Comparison of ENCODE assay signal across 9 cellular contexts in the genomic region with DNA sequence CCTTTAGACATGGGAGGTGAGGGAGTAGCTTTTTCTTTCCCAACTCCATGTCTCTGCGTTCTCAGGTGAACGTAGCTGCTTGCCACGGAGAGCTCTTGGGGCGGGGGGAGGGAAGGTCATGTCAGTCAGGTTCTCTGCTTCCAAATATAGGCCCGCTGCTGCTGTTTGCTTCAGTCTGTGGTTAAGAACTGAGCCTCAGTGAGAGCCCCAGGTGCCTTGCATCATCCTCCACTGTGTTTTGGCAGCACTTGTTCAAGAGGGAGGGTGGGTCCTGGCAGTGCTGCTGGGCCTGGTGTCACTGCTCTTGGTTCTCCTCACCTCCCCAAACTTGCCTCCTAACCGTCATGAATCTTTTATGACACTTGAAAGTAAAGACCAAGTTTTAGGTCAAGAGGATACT. TPM values are rescaled to one million over a fixed set of nuclear protein-coding genes. Genes with fewer than 3 reads are reported as not detected.
DNase-seq lines count a peak whose midpoint lies in the region; ATAC-seq and TF ChIP-seq lines count a peak whose summit lies in the region.
"Had no signal": no experiment of that assay in that cellular context is flagged by ENCODE, and none has a peak within 500 bp of the region (broad histone marks: within the 10 kb centered on the region; RNA-seq: fewer than 3 reads in every experiment).

No MANE protein-coding gene starts in this region.

- H3K27ac Mint-ChIP-seq in IgD-negative memory B cell = peak overlapping the region; percentile 30 to 96 (median 81)
- peak overlapping the region; percentile 85 for H3K27ac Mint-ChIP-seq in activated T-helper 1 cell treated with anti-CD3 and anti-CD28 coated beads, Interleukin-12 subunit alpha, Interleukin-12 subunit beta, Interleukin-2, Interleukin-4 antibody, amounts not matched to agents 30 ng/mL and 10 ng/mL and 1 ng/mL, durations not matched to agents 14 hours and 24 hours and 36 hours
- H3K27ac Mint-ChIP-seq in stimulated activated naive B cell treated with anti-CD40 and anti-IgM and Interleukin-4, amounts not matched to agents 10 μg/mL and 1 μg/mL and 100 μg/mL, for 72 hours = peak overlapping the region; percentile 51

- intact Hi-C loops in right cardiac atrium (cut with DNase I) = no loop called here
- intact Hi-C loops in activated T-helper 1 cell treated with anti-CD3 and anti-CD28 coated beads, Interleukin-12 subunit alpha, Interleukin-12 subunit beta, Interleukin-2, Interleukin-4 antibody, amounts not matched to agents 30 ng/mL and 10 ng/mL and 1 ng/mL, durations not matched to agents 14 hours and 24 hours and 36 hours (cut with micrococcal nuclease) = no loop called here

- H3K36me3 Mint-ChIP-seq in IgD-negative memory B cell = peaks cover 12% of the 10 kb centered on the region
- H3K36me3 Mint-ChIP-seq in activated T-helper 1 cell treated with anti-CD3 and anti-CD28 coated beads, Interleukin-12 subunit alpha, Interleukin-12 subunit beta, Interleukin-2, Interleukin-4 antibody, amounts not matched to agents 30 ng/mL and 10 ng/mL and 1 ng/mL, durations not matched to agents 14 hours and 24 hours and 36 hours (ENCODE audit: low read depth) = peaks cover 25% of the 10 kb centered on the region
- H3K36me3 Mint-ChIP-seq in stimulated activated naive B cell treated with anti-CD40 and anti-IgM and Interleukin-4, amounts not matched to agents 10 μg/mL and 1 μg/mL and 100 μg/mL, for 72 hours = peaks cover 16 to 26% of the 10 kb centered on the region in 2 donors

- H3K9me3 ChIP-seq in cardiac muscle cell (ENCODE audit: low read depth) (no peaks in the 10 kb centered on the region), right cardiac atrium (ENCODE audit: control insufficient read depth, low read length) (no peaks in the 10 kb centered on the region), BE2C (no peaks in the 10 kb centered on the region)
- H3K9me3 ChIP-seq: SJSA1 had no signal

- H3K9me3 Mint-ChIP-seq in IgD-negative memory B cell = no peaks in the 10 kb centered on the region
- H3K9me3 Mint-ChIP-seq in activated T-helper 1 cell treated with anti-CD3 and anti-CD28 coated beads, Interleukin-12 subunit alpha, Interleukin-12 subunit beta, Interleukin-2, Interleukin-4 antibody, amounts not matched to agents 30 ng/mL and 10 ng/mL and 1 ng/mL, durations not matched to agents 14 hours and 24 hours and 36 hours = peaks cover 5% of the 10 kb centered on the region
- H3K9me3 Mint-ChIP-seq in stimulated activated naive B cell treated with anti-CD40 and anti-IgM and Interleukin-4, amounts not matched to agents 10 μg/mL and 1 μg/mL and 100 μg/mL, for 72 hours = no peaks in the 10 kb centered on the region

- TF ChIP-seq CTCF in cardiac muscle cell (IDR thresholded peaks at IDR 0.05; ENCODE audit: low read depth, low read length) (no peak), BE2C (IDR thresholded peaks at IDR 0.05; ENCODE audit: low read depth, low read length) (no peak)

- 76% methylated on average over 6 of the region's 6 CpGs for WGBS in right cardiac atrium

- H3K4me3 ChIP-seq in cardiac muscle cell = no peak overlapping the region
- no peak overlapping the region for H3K4me3 ChIP-seq in right cardiac atrium (ENCODE audit: low read length)
- H3K4me3 ChIP-seq in BE2C (ENCODE audit: low read depth, low read length) = no peak overlapping the region
- H3K4me3 ChIP-seq: SJSA1 had no signal

- peak overlapping the region; percentile 88 for H3K27ac ChIP-seq in cardiac muscle cell
- no peak overlapping the region for H3K27ac ChIP-seq in right cardiac atrium (ENCODE audit: low read length)
- H3K27ac ChIP-seq: SJSA1 had no signal

- peak overlapping the region in 1 of 4 donors; percentile 33 for H3K4me3 Mint-ChIP-seq in IgD-negative memory B cell
- H3K4me3 Mint-ChIP-seq in activated T-helper 1 cell treated with anti-CD3 and anti-CD28 coated beads, Interleukin-12 subunit alpha, Interleukin-12 subunit beta, Interleukin-2, Interleukin-4 antibody, amounts not matched to agents 30 ng/mL and 10 ng/mL and 1 ng/mL, durations not matched to agents 14 hours and 24 hours and 36 hours = peak overlapping the region; percentile 63
- peak overlapping the region in 1 of 2 donors; percentile 43 for H3K4me3 Mint-ChIP-seq in stimulated activated naive B cell treated with anti-CD40 and anti-IgM and Interleukin-4, amounts not matched to agents 10 μg/mL and 1 μg/mL and 100 μg/mL, for 72 hours

- ATAC-seq in right cardiac atrium = no peak
- ATAC-seq in stimulated activated naive B cell treated with anti-CD40 and anti-IgM and Interleukin-4, amounts not matched to agents 10 μg/mL and 1 μg/mL and 100 μg/mL, for 72 hours (replicated peaks) = peak; percentile 90 to 91

- peaks cover 19% of the 10 kb centered on the region for H3K4me1 ChIP-seq in cardiac muscle cell (ENCODE audit: low read depth)
- no peaks in the 10 kb centered on the region for H3K4me1 ChIP-seq in right cardiac atrium (ENCODE audit: control insufficient read depth, insufficient read depth, low read length)
- no peaks in the 10 kb centered on the region for H3K4me1 ChIP-seq in BE2C
- H3K4me1 ChIP-seq: SJSA1 had no signal

- H3K4me1 Mint-ChIP-seq in IgD-negative memory B cell = peaks cover 0 to 6% (median 2%) of the 10 kb centered on the region in 3 donors
- peaks cover 48% of the 10 kb centered on the region for H3K4me1 Mint-ChIP-seq in activated T-helper 1 cell treated with anti-CD3 and anti-CD28 coated beads, Interleukin-12 subunit alpha, Interleukin-12 subunit beta, Interleukin-2, Interleukin-4 antibody, amounts not matched to agents 30 ng/mL and 10 ng/mL and 1 ng/mL, durations not matched to agents 14 hours and 24 hours and 36 hours (ENCODE audit: low read depth)
- peaks cover 11 to 12% of the 10 kb centered on the region in 2 donors for H3K4me1 Mint-ChIP-seq in stimulated activated naive B cell treated with anti-CD40 and anti-IgM and Interleukin-4, amounts not matched to agents 10 μg/mL and 1 μg/mL and 100 μg/mL, for 72 hours

- H3K27me3 ChIP-seq in cardiac muscle cell = no peaks in the 10 kb centered on the region
- H3K27me3 ChIP-seq in right cardiac atrium (ENCODE audit: control insufficient read depth, insufficient read depth) = no peaks in the 10 kb centered on the region
- no peaks in the 10 kb centered on the region for H3K27me3 ChIP-seq in BE2C
- H3K27me3 ChIP-seq: SJSA1 had no signal

- no peaks in the 10 kb centered on the region for H3K36me3 ChIP-seq in cardiac muscle cell
- peaks cover 8% of the 10 kb centered on the region for H3K36me3 ChIP-seq in BE2C

- no peaks in the 10 kb centered on the region for H3K27me3 Mint-ChIP-seq in IgD-negative memory B cell
- no peaks in the 10 kb centered on the region for H3K27me3 Mint-ChIP-seq in activated T-helper 1 cell treated with anti-CD3 and anti-CD28 coated beads, Interleukin-12 subunit alpha, Interleukin-12 subunit beta, Interleukin-2, Interleukin-4 antibody, amounts not matched to agents 30 ng/mL and 10 ng/mL and 1 ng/mL, durations not matched to agents 14 hours and 24 hours and 36 hours (ENCODE audit: insufficient read depth)
- H3K27me3 Mint-ChIP-seq in stimulated activated naive B cell treated with anti-CD40 and anti-IgM and Interleukin-4, amounts not matched to agents 10 μg/mL and 1 μg/mL and 100 μg/mL, for 72 hours = no peaks in the 10 kb centered on the region

- DNase-seq in cardiac muscle cell (ENCODE audit: low read depth in 1 of 2, low spot score in 1 of 2) (peak in 1 of 2 donors; percentile 67), right cardiac atrium (no peak), NCI-H1105 treated with DMSO at 0.1 percent for 48 hours (lab: John Stamatoyannopoulos, UW) (no peak), NCI-H446 (lab: John Stamatoyannopoulos, UW) (no peak), BE2C (no peak)
- peak; percentile 60 for DNase-seq in activated T-helper 1 cell treated with anti-CD3 and anti-CD28 coated beads, Interleukin-12 subunit alpha, Interleukin-12 subunit beta, Interleukin-2, Interleukin-4 antibody, amounts not matched to agents 30 ng/mL and 10 ng/mL and 1 ng/mL, durations not matched to agents 14 hours and 24 hours and 36 hours (ENCODE audit: low spot score)
- DNase-seq in stimulated activated naive B cell treated with anti-CD40 and anti-IgM and Interleukin-4, amounts not matched to agents 10 μg/mL and 1 μg/mL and 100 μg/mL, for 72 hours = peak; percentile 5

RNA-seq across cellular contexts. Expression of a gene that starts 46.6 kb away (rescaled TPM):
- total RNA-seq in cardiac muscle cell (38.7 and 59.1 TPM in 2 replicates), right cardiac atrium (100 to 1,000 TPM; 137 to 174 (median 154) TPM)
- polyA plus RNA-seq in cardiac muscle cell (84.7 and 139 TPM in 2 replicates), right cardiac atrium (160 TPM), IgD-negative memory B cell (49.4 TPM)
- 33.9 and 36.8 TPM in 2 replicates for total RNA-seq in activated T-helper 1 cell treated with anti-CD3 and anti-CD28 coated beads, Interleukin-12 subunit alpha, Interleukin-12 subunit beta, Interleukin-2, Interleukin-4 antibody, amounts not matched to agents 30 ng/mL and 10 ng/mL and 1 ng/mL, durations not matched to agents 14 hours and 24 hours and 36 hours
- 26.6 TPM for polyA plus RNA-seq in BE2C (2012; ENCODE audit: insufficient read depth, insufficient read length, low read depth)

Comparison
In these comparisons a context has a peak if more than half of its experiments do, and no peak if none do; other contexts are left out.
1. DNase-seq: peak in activated T-helper 1 cell treated with anti-CD3 and anti-CD28 coated beads, Interleukin-12 subunit alpha, Interleukin-12 subunit beta, Interleukin-2, Interleukin-4 antibody, amounts not matched to agents 30 ng/mL and 10 ng/mL and 1 ng/mL, durations not matched to agents 14 hours and 24 hours and 36 hours (single experiment) and stimulated activated naive B cell treated with anti-CD40 and anti-IgM and Interleukin-4, amounts not matched to agents 10 μg/mL and 1 μg/mL and 100 μg/mL, for 72 hours (single experiment); none in right cardiac atrium (0 of 3), NCI-H1105 treated with DMSO at 0.1 percent for 48 hours (single experiment), NCI-H446 (0 of 2) and BE2C (single experiment).
2. ATAC-seq: peak in stimulated activated naive B cell treated with anti-CD40 and anti-IgM and Interleukin-4, amounts not matched to agents 10 μg/mL and 1 μg/mL and 100 μg/mL, for 72 hours (2 of 2); none in right cardiac atrium (0 of 2).
3. Peak in every context shown above with its lines, with median percentiles within 50 percentile points of each other: H3K27ac Mint-ChIP-seq.